Comparison of ENCODE assay signal across 13 cellular contexts in the genomic region with DNA sequence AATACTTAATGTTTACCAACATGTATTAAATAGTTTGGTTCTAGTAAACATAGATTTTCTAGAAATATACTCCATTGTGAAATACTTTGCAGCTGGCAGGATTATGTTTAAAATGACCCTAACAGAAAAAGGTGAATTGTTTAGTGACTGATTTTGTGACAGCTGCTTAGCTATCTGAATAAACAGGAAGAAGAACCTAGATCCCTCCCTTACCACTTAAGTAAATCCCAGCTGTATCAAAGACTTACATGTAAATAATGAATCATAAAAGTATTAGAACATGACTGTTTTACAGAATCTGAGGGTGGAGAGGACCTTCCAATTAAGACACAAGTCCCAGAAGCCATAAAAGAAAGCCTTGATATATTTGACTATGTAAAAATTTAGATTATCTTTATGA. TPM values are rescaled to one million over a fixed set of nuclear protein-coding genes. Genes with fewer than 3 reads are reported as not detected.
A peak's percentile ranks its signal among the peaks of the same experiment; 100 is the strongest.
DNase-seq lines count a peak whose midpoint lies in the region; ATAC-seq and TF ChIP-seq lines count a peak whose summit lies in the region.
"Had no signal": no experiment of that assay in that cellular context is flagged by ENCODE, and none has a peak within 500 bp of the region (broad histone marks: within the 10 kb centered on the region; RNA-seq: fewer than 3 reads in every experiment).

No MANE protein-coding gene starts in this region.

- no peaks in the 10 kb centered on the region for H3K79me2 ChIP-seq in PC-3 (ENCODE audit: low read length)
- no peaks in the 10 kb centered on the region for H3K79me2 ChIP-seq in SK-N-SH (ENCODE audit: insufficient read depth)

- H3K27me3 ChIP-seq in PC-3 (ENCODE audit: low read length) (no peaks in the 10 kb centered on the region), SK-N-SH (ENCODE audit: insufficient read depth) (no peaks in the 10 kb centered on the region)
- H3K27me3 ChIP-seq: BE2C had no signal

- no peak overlapping the region for H2AFZ ChIP-seq in PC-3 (ENCODE audit: low read length)
- no peak overlapping the region for H2AFZ ChIP-seq in SK-N-SH (ENCODE audit: low read depth)
- H2AFZ ChIP-seq: GM23248 had no signal

- CTCF ChIA-PET in PC-3 (lab: Charles Lee) (no interaction called here), SK-N-SH (lab: Yijun Ruan, JAX) (no interaction called here)

- no TSS peak for BruUV-seq in PC-3 (replicated peaks; lab: Mats Ljungman, UMichigan)

- no peak overlapping the region for H3K27ac ChIP-seq in PC-3 (ENCODE audit: low read length)
- H3K27ac ChIP-seq in SK-N-SH (ENCODE audit: low read depth in 2 of 2, low read length in 1 of 2) = no peak overlapping the region
- H3K27ac ChIP-seq: A549, C4-2B, GM23248 had no signal

- H3K4me3 ChIP-seq in PC-3 (ENCODE audit: low read length) (no peak overlapping the region), SK-N-SH (ENCODE audit: low read depth in 2 of 2, low read length in 1 of 2) (no peak overlapping the region)
- H3K4me3 ChIP-seq: A549, GM23248 had no signal

- no peaks in the 10 kb centered on the region for H3K36me3 ChIP-seq in PC-3 (ENCODE audit: low read depth, low read length)
- peaks cover 10 to 16% of the 10 kb centered on the region in 2 experiments for H3K36me3 ChIP-seq in SK-N-SH (replicated peaks in 1 of 2; ENCODE audit: control insufficient read depth in 1 of 2, insufficient read depth in 2 of 2, low read length in 1 of 2)

- intact Hi-C loops in PC-3 (cut with micrococcal nuclease) = loop anchor here (2.0 kb wide), 1 partner anchor 16 kb away; a partner anchor contains a TSS

- DNase-seq in DMS53 (lab: John Stamatoyannopoulos, UW) (peak; percentile 72), HCEC 1CT (peak; percentile 51), PC-3 (peak; percentile 20), myocyte (ENCODE audit: low read depth) (peak; percentile 15), activated T-cell treated with anti-CD3 and anti-CD28 coated beads for 4 hours (no peak), SK-N-SH (no peak)
- DNase-seq: BE2C; Caco-2; CD8-positive, alpha-beta T cell; GM23248 had no signal

- H3F3A ChIP-seq in PC-3 (ENCODE audit: low read length, unreplicated experiment) (no peaks in the 10 kb centered on the region), SK-N-SH (replicated peaks; ENCODE audit: insufficient read depth) (no peaks in the 10 kb centered on the region)

- H3K4me1 ChIP-seq in PC-3 (ENCODE audit: insufficient read depth, low read length) (no peaks in the 10 kb centered on the region; the same call in 1 of the 2 replicates), SK-N-SH (ENCODE audit: control insufficient read depth in 1 of 2, insufficient read depth in 2 of 2, low read depth in 1 of 2, low read length in 1 of 2) (no peaks in the 10 kb centered on the region; a peak in 2 of 4 replicates)
- H3K4me1 ChIP-seq: A549, Caco-2 had no signal

- ATAC-seq in PC-3 = peak; percentile 77
- no peak for ATAC-seq in esophagus mucosa
- ATAC-seq: A549; CD8-positive, alpha-beta T cell had no signal

- no peak overlapping the region for H3K4me2 ChIP-seq in PC-3 (ENCODE audit: low read length)
- H3K4me2 ChIP-seq in SK-N-SH = no peak overlapping the region
- H3K4me2 ChIP-seq: A549 had no signal

- no peak for TF ChIP-seq CTCF in PC-3 (conservative IDR thresholded peaks at IDR 0.05; ENCODE audit: low read depth, low read length)
- no peak for TF ChIP-seq CTCF in SK-N-SH (IDR thresholded peaks at IDR 0.05)

- H3K9ac ChIP-seq in PC-3 (ENCODE audit: low read length) = no peak overlapping the region
- no peak overlapping the region for H3K9ac ChIP-seq in SK-N-SH
- H3K9ac ChIP-seq: GM23248 had no signal

- H3K9me2 ChIP-seq in PC-3 (replicated peaks; ENCODE audit: low read length) = no peaks in the 10 kb centered on the region
- no peaks in the 10 kb centered on the region for H3K9me2 ChIP-seq in SK-N-SH

- H4K20me1 ChIP-seq in PC-3 (ENCODE audit: low read length) (no peaks in the 10 kb centered on the region), SK-N-SH (ENCODE audit: insufficient read depth) (no peaks in the 10 kb centered on the region)

- no peak for TF ChIP-seq EP300 in SK-N-SH (IDR thresholded peaks at IDR 0.05; ENCODE audit: borderline replicate concordance in 1 of 2, low read depth in 1 of 2, low read length in 1 of 2)

- H3K9me3 ChIP-seq in PC-3 (ENCODE audit: low read length) (no peaks in the 10 kb centered on the region), SK-N-SH (no peaks in the 10 kb centered on the region)
- H3K9me3 ChIP-seq: A549, BE2C, Caco-2 had no signal

- no peak for TF ChIP-seq RAD21 in SK-N-SH (IDR thresholded peaks at IDR 0.05; ENCODE audit: low read length)

- POLR2A ChIA-PET in PC-3 (lab: Charles Lee; ENCODE audit: unreplicated experiment) (interaction anchor here (0.6 kb wide), 1 partner anchor 218 kb away, joined by 3 read pairs; no protein-coding TSS in a partner anchor), SK-N-SH (lab: Yijun Ruan, JAX) (no interaction called here)

TF ChIP-seq in SK-N-SH, 30 proteins besides CTCF, POLR2A, EP300 and RAD21:
- TF ChIP-seq FOXJ3 (CRISPR knock-in tag; IDR thresholded peaks at IDR 0.05) = no peak
- TF ChIP-seq, protein P1, sequence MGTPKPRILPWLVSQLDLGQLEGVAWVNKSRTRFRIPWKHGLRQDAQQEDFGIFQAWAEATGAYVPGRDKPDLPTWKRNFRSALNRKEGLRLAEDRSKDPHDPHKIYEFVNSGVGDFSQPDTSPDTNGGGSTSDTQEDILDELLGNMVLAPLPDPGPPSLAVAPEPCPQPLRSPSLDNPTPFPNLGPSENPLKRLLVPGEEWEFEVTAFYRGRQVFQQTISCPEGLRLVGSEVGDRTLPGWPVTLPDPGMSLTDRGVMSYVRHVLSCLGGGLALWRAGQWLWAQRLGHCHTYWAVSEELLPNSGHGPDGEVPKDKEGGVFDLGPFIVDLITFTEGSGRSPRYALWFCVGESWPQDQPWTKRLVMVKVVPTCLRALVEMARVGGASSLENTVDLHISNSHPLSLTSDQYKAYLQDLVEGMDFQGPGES (IDR thresholded peaks at IDR 0.05; ENCODE audit: low read depth, low read length) = no peak
- no peak for TF ChIP-seq RFX5 (IDR thresholded peaks at IDR 0.05; ENCODE audit: low read length)
- no peak for TF ChIP-seq NRF1 (IDR thresholded peaks at IDR 0.05; ENCODE audit: low read depth, low read length)
- TF ChIP-seq JUND (IDR thresholded peaks at IDR 0.05) = no peak
- no peak for TF ChIP-seq FOSL2 (IDR thresholded peaks at IDR 0.05; ENCODE audit: borderline replicate concordance, low read depth)
- no peak for TF ChIP-seq TAF1 (IDR thresholded peaks at IDR 0.05; ENCODE audit: borderline replicate concordance, low read depth, low read length)
- no peak for TF ChIP-seq MEF2A (IDR thresholded peaks at IDR 0.05; ENCODE audit: borderline replicate concordance, low read depth)
- TF ChIP-seq, protein P2, sequence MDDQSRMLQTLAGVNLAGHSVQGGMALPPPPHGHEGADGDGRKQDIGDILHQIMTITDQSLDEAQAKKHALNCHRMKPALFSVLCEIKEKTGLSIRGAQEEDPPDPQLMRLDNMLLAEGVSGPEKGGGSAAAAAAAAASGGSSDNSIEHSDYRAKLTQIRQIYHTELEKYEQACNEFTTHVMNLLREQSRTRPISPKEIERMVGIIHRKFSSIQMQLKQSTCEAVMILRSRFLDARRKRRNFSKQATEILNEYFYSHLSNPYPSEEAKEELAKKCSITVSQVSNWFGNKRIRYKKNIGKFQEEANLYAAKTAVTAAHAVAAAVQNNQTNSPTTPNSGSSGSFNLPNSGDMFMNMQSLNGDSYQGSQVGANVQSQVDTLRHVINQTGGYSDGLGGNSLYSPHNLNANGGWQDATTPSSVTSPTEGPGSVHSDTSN (IDR thresholded peaks at IDR 0.05) = no peak
- TF ChIP-seq, protein P3, sequence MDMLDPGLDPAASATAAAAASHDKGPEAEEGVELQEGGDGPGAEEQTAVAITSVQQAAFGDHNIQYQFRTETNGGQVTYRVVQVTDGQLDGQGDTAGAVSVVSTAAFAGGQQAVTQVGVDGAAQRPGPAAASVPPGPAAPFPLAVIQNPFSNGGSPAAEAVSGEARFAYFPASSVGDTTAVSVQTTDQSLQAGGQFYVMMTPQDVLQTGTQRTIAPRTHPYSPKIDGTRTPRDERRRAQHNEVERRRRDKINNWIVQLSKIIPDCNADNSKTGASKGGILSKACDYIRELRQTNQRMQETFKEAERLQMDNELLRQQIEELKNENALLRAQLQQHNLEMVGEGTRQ (IDR thresholded peaks at IDR 0.05; ENCODE audit: borderline replicate concordance, low read depth, low read length) = no peak
- TF ChIP-seq CHD2 (IDR thresholded peaks at IDR 0.05; ENCODE audit: low read length, partially characterized antibody) = no peak
- TF ChIP-seq RXRA (IDR thresholded peaks at IDR 0.05; ENCODE audit: borderline replicate concordance, low read depth) = no peak
- TF ChIP-seq GATA2 (CRISPR knock-in tag; IDR thresholded peaks at IDR 0.05) = no peak
- no peak for TF ChIP-seq SMC3 (IDR thresholded peaks at IDR 0.05; ENCODE audit: low read depth, low read length)
- no peak for TF ChIP-seq GABPA (IDR thresholded peaks at IDR 0.05; ENCODE audit: low read depth)
- no peak for TF ChIP-seq POLR2AphosphoS5 (IDR thresholded peaks at IDR 0.05; ENCODE audit: low read depth, low read length)
- TF ChIP-seq ELF1 (IDR thresholded peaks at IDR 0.05) = no peak
- TF ChIP-seq NFIC (IDR thresholded peaks at IDR 0.05; ENCODE audit: borderline replicate concordance) = no peak

RNA-seq across cellular contexts. Expression of a gene that starts 15.8 kb away (rescaled TPM):
- 29.6 and 37.0 TPM in 2 replicates for total RNA-seq in PC-3 (2014; rRNA removed)
- total RNA-seq in myocyte = 16.7 and 23.1 TPM in 2 replicates
- 12.4 TPM for polyA plus RNA-seq in myocyte (2012)
- total RNA-seq in esophagus mucosa = 10.3 TPM
- polyA plus RNA-seq in SK-N-SH (2012; rRNA removed) = 6.4 and 9.1 TPM in 2 replicates
- polyA plus RNA-seq in SK-N-SH (2012; cell fraction: cytosol; rRNA removed) = 8.4 and 10.1 TPM in 2 replicates
- polyA plus RNA-seq in SK-N-SH (2012; cell fraction: nucleus; rRNA removed) = 3.3 and 5.2 TPM in 2 replicates

RNA-seq across cellular contexts. Expression of a gene that starts 17.1 kb away (rescaled TPM):
- 6.4 and 13.4 TPM in 2 replicates for total RNA-seq in PC-3 (2014; rRNA removed)
- 5.4 and 7.6 TPM in 2 replicates for total RNA-seq in myocyte
- 3.5 TPM for polyA plus RNA-seq in myocyte (2012)
- 3.3 TPM for total RNA-seq in esophagus mucosa
- polyA plus RNA-seq in SK-N-SH (2012; rRNA removed) = 5.1 and 6.7 TPM in 2 replicates
- 4.5 and 4.8 TPM in 2 replicates for polyA plus RNA-seq in SK-N-SH (2012; cell fraction: cytosol; rRNA removed)
- polyA plus RNA-seq in SK-N-SH (2012; cell fraction: nucleus; rRNA removed) = 11.3 and 19.3 TPM in 2 replicates

Comparison
In these comparisons a context has a peak if more than half of its experiments do, and no peak if none do; other contexts are left out.
1. DNase-seq: peak in DMS53 (single experiment), HCEC 1CT (single experiment), PC-3 (single experiment) and myocyte (single experiment); none in activated T-cell treated with anti-CD3 and anti-CD28 coated beads for 4 hours (single experiment) and SK-N-SH (single experiment).